ENCODE assay signal across 8 cellular contexts in the genomic region with DNA sequence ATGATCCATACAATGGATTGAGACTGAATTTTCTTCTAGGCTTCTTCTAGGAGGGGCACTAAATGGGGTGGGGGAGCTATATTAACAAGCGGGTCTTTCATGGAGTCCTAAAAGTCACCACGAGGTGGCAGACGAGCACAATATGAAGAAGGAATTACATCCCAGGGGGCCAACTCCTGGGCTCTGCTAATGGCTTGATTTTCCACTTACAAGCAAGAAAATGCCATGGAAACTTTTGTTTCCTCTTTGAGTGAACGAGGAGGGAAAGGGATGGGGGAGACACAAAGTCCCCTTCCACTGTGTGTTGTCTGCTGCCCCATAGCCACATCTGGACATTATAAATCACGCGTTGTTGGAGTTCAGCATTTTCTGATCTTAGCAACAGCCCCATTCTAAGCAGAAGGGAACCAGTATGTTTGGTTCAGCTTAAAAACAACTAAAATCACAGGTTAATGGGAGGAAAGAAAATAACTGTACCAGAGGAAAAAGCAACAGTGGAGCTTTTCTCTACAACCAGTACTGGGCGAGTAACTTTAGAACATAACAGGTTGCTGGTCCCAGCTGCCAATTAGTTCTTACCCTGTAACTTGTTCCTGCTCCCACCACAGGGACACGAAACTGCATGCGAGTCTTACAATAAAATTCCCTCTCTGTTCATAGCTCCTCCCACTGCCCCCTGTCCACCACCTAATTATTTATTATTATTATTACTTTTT.
A peak's percentile ranks its signal among the peaks of the same experiment; 100 is the strongest.
DNase-seq lines count a peak whose midpoint lies in the region; ATAC-seq and TF ChIP-seq lines count a peak whose summit lies in the region.

No MANE protein-coding gene starts in this region.

- CTCF ChIA-PET in Caco-2 (lab: Charles Lee) (interaction anchor here (0.6 to 3.2 kb wide), 6 partner anchors 22 to 1666 kb away, joined by 3 to 12 read pairs (median 4); no protein-coding TSS in a partner anchor), T-cell (lab: Charles Lee) (interaction anchor here (1.1 to 2.7 kb wide), 4 partner anchors 10 to 1666 kb away, joined by 4 to 11 read pairs (median 6); no protein-coding TSS in a partner anchor)

- H3K36me3 Mint-ChIP-seq in Caco-2 (ENCODE audit: insufficient read depth, unreplicated experiment) (no peaks in the 10 kb centered on the region), T-cell (no peaks in the 10 kb centered on the region)

- H3K27ac Mint-ChIP-seq in Caco-2 (ENCODE audit: unreplicated experiment) = no peak overlapping the region
- no peak overlapping the region for H3K27ac Mint-ChIP-seq in T-cell

- H3K9me3 Mint-ChIP-seq in Caco-2 (ENCODE audit: unreplicated experiment) (no peaks in the 10 kb centered on the region), T-cell (no peaks in the 10 kb centered on the region)

- no peaks in the 10 kb centered on the region for H3K9me3 ChIP-seq in Caco-2

- H3K4me1 Mint-ChIP-seq in Caco-2 (ENCODE audit: low read depth, unreplicated experiment) (peaks cover 26% of the 10 kb centered on the region), T-cell (no peaks in the 10 kb centered on the region)

- no peak overlapping the region for H3K4me3 ChIP-seq in Caco-2 (ENCODE audit: low read depth, low read length)

- no peak for TF ChIP-seq POLR2A in GM18505 (IDR thresholded peaks at IDR 0.05; ENCODE audit: borderline replicate concordance, extremely low read depth, insufficient read depth, insufficient read length)

- TF ChIP-seq CTCF in Caco-2 (IDR thresholded peaks at IDR 0.05; ENCODE audit: insufficient read depth in 1 of 2, low read depth in 1 of 2, low read length in 1 of 2, severe bottlenecking in 1 of 2, unreplicated experiment in 1 of 2) = peak; percentile 81 to 88

- no TSS peak for BruUV-seq in Caco-2 (replicated peaks; lab: Mats Ljungman, UMichigan)

- peaks cover 9% of the 10 kb centered on the region; the same call in 1 of the 2 replicates for H3K4me1 ChIP-seq in Caco-2

- ATAC-seq in GM21576 (IDR thresholded peaks at IDR 0.05; ENCODE audit: unreplicated experiment) (peak; percentile 63), T-cell (replicated peaks in 1 of 4) (peak in 2 of 4 experiments; percentile 45 to 71), GM18505 (IDR thresholded peaks at IDR 0.05; ENCODE audit: unreplicated experiment) (no peak)

- no peaks in the 10 kb centered on the region for H3K36me3 ChIP-seq in Caco-2 (ENCODE audit: control insufficient read depth, insufficient read depth, low read length)

- peak overlapping the region; percentile 65 for H3K27ac ChIP-seq in caudate nucleus (ENCODE audit: low read depth, low read length)

- DNase-seq in Caco-2 (peak; percentile 71 to 75), NCI-H1092 (lab: John Stamatoyannopoulos, UW) (peak; percentile 78), T-cell (peak in 27 of 34 experiments; percentile 4 to 44 (median 23)), caudate nucleus (lab: John Stamatoyannopoulos, UW) (peak in 51 of 61 donors; percentile 1 to 83 (median 40)), kidney glomerular epithelial cell (lab: John Stamatoyannopoulos, UW) (peak; percentile 67)
- peak; percentile 41 for DNase-seq in stimulated activated CD4-positive, alpha-beta T cell treated with anti-CD3 and anti-CD28 coated beads, Interleukin-4, amount 100 ng/mL, for 24 hours

- POLR2A ChIA-PET in Caco-2 (lab: Charles Lee) (no interaction called here), T-cell (lab: Charles Lee) (interaction anchor here in 1 of 2 donors (0.5 kb wide), 1 partner anchor 46 kb away, joined by 8 read pairs; no protein-coding TSS in a partner anchor)

- H3K27me3 ChIP-seq in Caco-2 (replicated peaks; ENCODE audit: control insufficient read depth, insufficient read depth, low read length) = no peaks in the 10 kb centered on the region

- H3K27me3 Mint-ChIP-seq in Caco-2 (ENCODE audit: insufficient read depth, unreplicated experiment) (no peaks in the 10 kb centered on the region), T-cell (peaks cover 23 to 25% of the 10 kb centered on the region in 2 donors)

- H3K4me3 Mint-ChIP-seq in Caco-2 (ENCODE audit: unreplicated experiment) (no peak overlapping the region), T-cell (no peak overlapping the region)

- intact Hi-C loops in Caco-2 (cut with micrococcal nuclease; ENCODE audit: unreplicated experiment) = loop anchor here (1.0 to 10.0 kb wide), 9 partner anchors 22 to 1624 kb away; a partner anchor contains a TSS

Comparison
In these comparisons a context has a peak if more than half of its experiments do, and no peak if none do; other contexts are left out.
1. DNase-seq: peak in every context shown above with its lines; median percentile 78 in NCI-H1092; 73 in Caco-2; 67 in kidney glomerular epithelial cell; 41 in stimulated activated CD4-positive, alpha-beta T cell treated with anti-CD3 and anti-CD28 coated beads, Interleukin-4, amount 100 ng/mL, for 24 hours; 40 in caudate nucleus; 23 in T-cell.